9 cellular contexts compared by ENCODE assay signal in the genomic region with DNA sequence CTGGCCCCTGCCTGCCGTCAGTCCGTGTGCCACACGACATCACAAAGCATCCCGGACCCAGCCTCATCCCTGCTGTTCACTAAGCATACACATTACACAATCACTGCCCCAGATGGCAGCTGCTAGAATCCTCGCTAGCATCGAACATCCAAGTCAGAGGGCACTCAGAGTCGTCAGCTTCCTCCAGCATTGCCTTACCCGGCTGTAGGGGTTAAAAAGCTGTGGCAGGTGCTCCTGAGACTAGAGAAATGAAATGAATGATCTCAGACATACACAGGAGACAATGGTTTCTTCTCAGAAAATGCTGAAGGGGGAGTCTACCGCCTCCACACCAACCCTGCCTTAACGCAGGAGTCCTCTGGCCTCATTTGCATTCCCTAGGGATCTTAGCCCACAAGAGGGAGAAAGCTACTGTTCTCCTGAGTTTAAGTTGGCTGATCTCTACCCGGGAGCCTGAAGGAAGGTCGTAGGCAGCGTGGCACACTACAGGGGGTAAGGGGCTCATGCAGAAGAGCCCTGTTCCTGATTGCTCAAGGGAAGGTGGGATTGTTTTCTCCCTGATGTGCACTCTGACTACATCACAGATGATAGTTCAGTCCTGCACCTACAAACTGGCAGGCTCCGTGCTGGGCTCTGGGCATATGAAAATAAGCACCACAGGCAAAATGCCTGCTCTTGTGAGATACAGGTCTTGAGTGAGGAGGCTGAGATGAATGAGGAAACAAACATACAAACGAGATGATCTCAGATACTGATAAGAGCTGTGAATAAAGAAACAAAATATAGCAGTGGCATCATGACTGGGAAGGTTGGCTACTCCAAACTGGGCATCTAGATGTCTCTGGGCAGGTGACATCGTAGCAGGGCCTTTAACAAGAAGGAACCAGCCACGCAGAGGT. TPM values are rescaled to one million over a fixed set of nuclear protein-coding genes. Genes with fewer than 3 reads are reported as not detected.
A peak's percentile ranks its signal among the peaks of the same experiment; 100 is the strongest.
DNase-seq lines count a peak whose midpoint lies in the region; ATAC-seq and TF ChIP-seq lines count a peak whose summit lies in the region.
"Had no signal": no experiment of that assay in that cellular context is flagged by ENCODE, and none has a peak within 500 bp of the region (broad histone marks: within the 10 kb centered on the region; RNA-seq: fewer than 3 reads in every experiment).

No MANE protein-coding gene starts in this region.

- no peaks in the 10 kb centered on the region for H3K36me3 ChIP-seq in HUES6 (ENCODE audit: control insufficient read depth, insufficient read depth, low read length)
- H3K36me3 ChIP-seq: Peyer's patch had no signal

- H3K27ac Mint-ChIP-seq in activated CD4-positive, alpha-beta memory T cell treated with anti-CD3 and anti-CD28 coated beads, Interleukin-2, amount 10 ng/mL, durations not matched to agents 7 days and 5 days, result no peak overlapping the region

- H3K9me3 ChIP-seq in HUES6 (ENCODE audit: control insufficient read depth, insufficient read depth, low read depth, low read length), result no peaks in the 10 kb centered on the region
- H3K9me3 ChIP-seq: Peyer's patch had no signal

- POLR2A ChIA-PET in activated CD4-positive, alpha-beta memory T cell treated with anti-CD3 and anti-CD28 coated beads, Interleukin-2, amount 10 ng/mL, durations not matched to agents 7 days and 5 days (lab: Charles Lee), result no interaction called here

- no peak overlapping the region for H3K4me3 Mint-ChIP-seq in activated CD4-positive, alpha-beta memory T cell treated with anti-CD3 and anti-CD28 coated beads, Interleukin-2, amount 10 ng/mL, durations not matched to agents 7 days and 5 days

- H3K4me1 ChIP-seq in HUES6 (ENCODE audit: control insufficient read depth, insufficient read depth, low read length), result peaks cover 11% of the 10 kb centered on the region

- no peak for ATAC-seq in HG02840 (IDR thresholded peaks at IDR 0.05; ENCODE audit: low FRiP score, unreplicated experiment)

- CTCF ChIA-PET in activated CD4-positive, alpha-beta memory T cell treated with anti-CD3 and anti-CD28 coated beads, Interleukin-2, amount 10 ng/mL, durations not matched to agents 7 days and 5 days (lab: Charles Lee), result interaction anchor here (0.9 to 3.0 kb wide), 3 partner anchors 93 to 263 kb away, joined by 3 to 9 read pairs (median 3); a partner anchor contains a TSS

- peak; percentile 48 for DNase-seq in SHP77 treated with DMSO at 0.1 percent for 48 hours (lab: John Stamatoyannopoulos, UW)
- peak; percentile 39 for DNase-seq in inferior parietal cortex (ENCODE audit: extremely low spot score)
- no peak for DNase-seq in dermis blood vessel endothelial cell
- DNase-seq in activated CD4-positive, alpha-beta memory T cell treated with anti-CD3 and anti-CD28 coated beads, Interleukin-2, amount 10 ng/mL, durations not matched to agents 7 days and 5 days, result no peak
- no peak for DNase-seq in dedifferentiated amniotic fluid mesenchymal stem cell (ENCODE audit: extremely low spot score)

- no peak overlapping the region for H3K4me3 ChIP-seq in HUES6 (ENCODE audit: low read depth, low read length)
- H3K4me3 ChIP-seq: Peyer's patch had no signal

- peaks cover 9% of the 10 kb centered on the region for H3K27me3 Mint-ChIP-seq in activated CD4-positive, alpha-beta memory T cell treated with anti-CD3 and anti-CD28 coated beads, Interleukin-2, amount 10 ng/mL, durations not matched to agents 7 days and 5 days

- peak overlapping the region; percentile 87 for H3K27ac ChIP-seq in 22Rv1
- H3K27ac ChIP-seq in HUES6 (ENCODE audit: low read depth, low read length), result no peak overlapping the region

- TF ChIP-seq CTCF in 22Rv1 (IDR thresholded peaks at IDR 0.05), result no peak

- 0 out of 2 replicates have a peak, but pooled peaks cover 6% of the 10 kb centered on the region for H3K27me3 ChIP-seq in HUES6 (ENCODE audit: control insufficient read depth, insufficient read depth, low read length)
- H3K27me3 ChIP-seq: Peyer's patch had no signal

- peaks cover 2% of the 10 kb centered on the region for H3K36me3 Mint-ChIP-seq in activated CD4-positive, alpha-beta memory T cell treated with anti-CD3 and anti-CD28 coated beads, Interleukin-2, amount 10 ng/mL, durations not matched to agents 7 days and 5 days (ENCODE audit: low read depth)

- H3K4me1 Mint-ChIP-seq in activated CD4-positive, alpha-beta memory T cell treated with anti-CD3 and anti-CD28 coated beads, Interleukin-2, amount 10 ng/mL, durations not matched to agents 7 days and 5 days, result peaks cover 58% of the 10 kb centered on the region

- H3K9ac ChIP-seq in HUES6 (ENCODE audit: low read length), result peak overlapping the region; percentile 6

- H3K9me3 Mint-ChIP-seq in activated CD4-positive, alpha-beta memory T cell treated with anti-CD3 and anti-CD28 coated beads, Interleukin-2, amount 10 ng/mL, durations not matched to agents 7 days and 5 days, result no peaks in the 10 kb centered on the region

RNA-seq across cellular contexts. Expression of a gene that starts 2.6 kb away (rescaled TPM):
- 16.7 and 20.1 TPM in 2 replicates for total RNA-seq in dermis blood vessel endothelial cell
- 10 to 100 TPM; 23.2 to 24.1 TPM for total RNA-seq in activated CD4-positive, alpha-beta memory T cell treated with anti-CD3 and anti-CD28 coated beads, Interleukin-2, amount 10 ng/mL, durations not matched to agents 7 days and 5 days

Comparison
In these comparisons a context has a peak if more than half of its experiments do, and no peak if none do; other contexts are left out.
1. DNase-seq: peak in SHP77 treated with DMSO at 0.1 percent for 48 hours (single experiment) and inferior parietal cortex (single experiment); none in dermis blood vessel endothelial cell (single experiment), activated CD4-positive, alpha-beta memory T cell treated with anti-CD3 and anti-CD28 coated beads, Interleukin-2, amount 10 ng/mL, durations not matched to agents 7 days and 5 days (single experiment) and dedifferentiated amniotic fluid mesenchymal stem cell (single experiment).